In genomic region chr6:453152-453551, GRCh38 we compare ENCODE assay signal across 11 cellular contexts.
A peak's percentile ranks its signal among the peaks of the same experiment; 100 is the strongest.
DNase-seq lines count a peak whose midpoint lies in the region; ATAC-seq and TF ChIP-seq lines count a peak whose summit lies in the region.
"Had no signal": no experiment of that assay in that cellular context is flagged by ENCODE, and none has a peak within 500 bp of the region (broad histone marks: within the 10 kb centered on the region; RNA-seq: fewer than 3 reads in every experiment).

No MANE protein-coding gene starts in this region.

- no peak for TF ChIP-seq RAD21 in IMR-90 (IDR thresholded peaks at IDR 0.05; ENCODE audit: low read length)

- dilution Hi-C loops in IMR-90 (cut with HindIII; ENCODE audit: low sequenced_read_pairs, unreplicated experiment) = no loop called here

- no peak overlapping the region for H2BK120ac ChIP-seq in IMR-90 (ENCODE audit: low read depth, low read length)

- no peaks in the 10 kb centered on the region for H3K79me1 ChIP-seq in IMR-90 (ENCODE audit: low read depth in 1 of 2, low read length in 2 of 2)

- TF ChIP-seq CTCF in IMR-90 (conservative IDR thresholded peaks at IDR 0.05; ENCODE audit: low read depth, low read length) = no peak

- no peak overlapping the region for H2BK15ac ChIP-seq in IMR-90 (ENCODE audit: low read depth, low read length)

- H4K5ac ChIP-seq in IMR-90 (ENCODE audit: low read depth, low read length) = no peak overlapping the region

- H3K4me1 ChIP-seq in IMR-90 (ENCODE audit: control insufficient read depth, insufficient read depth, low read length) (no peaks in the 10 kb centered on the region), right cardiac atrium (ENCODE audit: control insufficient read depth, insufficient read depth, low read length) (no peaks in the 10 kb centered on the region)
- H3K4me1 ChIP-seq: thyroid gland had no signal

- no peak overlapping the region for H3K4ac ChIP-seq in IMR-90 (ENCODE audit: low read depth, low read length)

- no TSS peak for BruUV-seq in IMR-90 (replicated peaks; lab: Mats Ljungman, UMichigan)

- H2AK9ac ChIP-seq in IMR-90 (replicated peaks; ENCODE audit: low read depth, low read length, poor library complexity) = no peak overlapping the region

- no peak overlapping the region for H2AFZ ChIP-seq in IMR-90 (replicated peaks; ENCODE audit: low read length, poor library complexity)

- no peak overlapping the region for H3K56ac ChIP-seq in IMR-90 (ENCODE audit: extremely low read depth, insufficient read depth, low read length)

- H4K91ac ChIP-seq in IMR-90 (ENCODE audit: insufficient read depth, low read depth, low read length) = no peak overlapping the region

- H3K27ac ChIP-seq in IMR-90 (ENCODE audit: insufficient read depth, low read length) (no peak overlapping the region), right cardiac atrium (ENCODE audit: low read length) (no peak overlapping the region)
- H3K27ac ChIP-seq: thyroid gland had no signal

- no peak overlapping the region for H2BK20ac ChIP-seq in IMR-90 (ENCODE audit: low read depth, low read length)

- H3K27me3 ChIP-seq in IMR-90 (ENCODE audit: control insufficient read depth, insufficient read depth, low read length) = peaks cover 6% of the 10 kb centered on the region
- no peaks in the 10 kb centered on the region for H3K27me3 ChIP-seq in right cardiac atrium (ENCODE audit: control insufficient read depth, insufficient read depth)
- H3K27me3 ChIP-seq: thyroid gland had no signal

- CTCF ChIA-PET in IMR-90 (lab: Yijun Ruan, JAX) = no interaction called here

- H3K36me3 Mint-ChIP-seq in stimulated activated memory B cell treated with anti-CD40 and anti-IgM and Interleukin-4, amounts not matched to agents 10 μg/mL and 1 μg/mL and 100 μg/mL, for 72 hours = no peaks in the 10 kb centered on the region

- peaks cover 2% of the 10 kb centered on the region for H3K9me3 Mint-ChIP-seq in stimulated activated memory B cell treated with anti-CD40 and anti-IgM and Interleukin-4, amounts not matched to agents 10 μg/mL and 1 μg/mL and 100 μg/mL, for 72 hours

- peaks cover 11% of the 10 kb centered on the region for H3K27me3 Mint-ChIP-seq in stimulated activated memory B cell treated with anti-CD40 and anti-IgM and Interleukin-4, amounts not matched to agents 10 μg/mL and 1 μg/mL and 100 μg/mL, for 72 hours

- intact Hi-C loops in IMR-90 (cut with micrococcal nuclease) (no loop called here), right cardiac atrium (cut with DNase I) (no loop called here)

- peaks cover 23% of the 10 kb centered on the region for H3K4me1 Mint-ChIP-seq in stimulated activated memory B cell treated with anti-CD40 and anti-IgM and Interleukin-4, amounts not matched to agents 10 μg/mL and 1 μg/mL and 100 μg/mL, for 72 hours
- H3K4me1 Mint-ChIP-seq: neural crest cell had no signal

- no peak overlapping the region for H3K14ac ChIP-seq in IMR-90 (replicated peaks; ENCODE audit: low read depth, low read length)

- no peaks in the 10 kb centered on the region for H3K36me3 ChIP-seq in IMR-90 (ENCODE audit: control insufficient read depth, insufficient read depth, low read length)
- H3K36me3 ChIP-seq: thyroid gland had no signal

- H3K9ac ChIP-seq in IMR-90 (ENCODE audit: low read depth, low read length) = no peak overlapping the region

- ATAC-seq in IMR-90 (ENCODE audit: low read depth) (peak; percentile 58), right cardiac atrium (peak; percentile 71 to 82)
- ATAC-seq in stimulated activated memory B cell treated with anti-CD40 and anti-IgM and Interleukin-4, amounts not matched to agents 10 μg/mL and 1 μg/mL and 100 μg/mL, for 72 hours = no peak

- no peak overlapping the region for H3K18ac ChIP-seq in IMR-90 (ENCODE audit: low read depth, low read length)

- 52% methylated on average over 6 of the region's 13 CpGs; no CpG with 5 or more reads in 1 of the 2 experiments for WGBS in IMR-90 (ENCODE audit: extremely low coverage in 2 of 2, insufficient read length in 1 of 2), 2 experiments
- 57% methylated on average over 13 of the region's 13 CpGs for WGBS in right cardiac atrium

- no peak overlapping the region for H4K8ac ChIP-seq in IMR-90 (ENCODE audit: low read depth in 2 of 2, low read length in 2 of 2)

- H3K4me3 Mint-ChIP-seq in stimulated activated memory B cell treated with anti-CD40 and anti-IgM and Interleukin-4, amounts not matched to agents 10 μg/mL and 1 μg/mL and 100 μg/mL, for 72 hours = no peak overlapping the region
- H3K4me3 Mint-ChIP-seq: neural crest cell had no signal

- TF ChIP-seq POLR2A in IMR-90 (IDR thresholded peaks at IDR 0.05; ENCODE audit: low read depth, low read length) = no peak

- POLR2A ChIA-PET in IMR-90 (lab: Charles Lee; ENCODE audit: unreplicated experiment) = no interaction called here

- no peak for DNase-seq in IMR-90
- DNase-seq in amygdala (lab: John Stamatoyannopoulos, UW) = peak in 54 of 56 donors; percentile 9 to 87 (median 66)
- peak; percentile 79 to 86 (median 80) for DNase-seq in right cardiac atrium
- DNase-seq in skeletal muscle cell (ENCODE audit: low read depth) = peak; percentile 17
- DNase-seq in activated naive CD4-positive, alpha-beta T cell treated with anti-CD3 and anti-CD28 coated beads, Interleukin-2, amount 50 U/mL, for 16 hours = no peak
- DNase-seq in NCI-H187 (lab: John Stamatoyannopoulos, UW) = no peak
- DNase-seq in activated T-cell treated with anti-CD3 and anti-CD28 coated beads, Interleukin-2, amount 50 U/mL, for 1 hour = no peak
- DNase-seq: activated gamma-delta T cell treated with Interleukin-2 at 50 U/mL for 16 hours had no signal

- no peaks in the 10 kb centered on the region for H4K20me1 ChIP-seq in IMR-90 (ENCODE audit: insufficient read depth, low read length)

- H3K9me3 ChIP-seq in IMR-90 (ENCODE audit: control insufficient read depth, insufficient read depth, low read length) (peaks cover 2% of the 10 kb centered on the region; the same call in 1 of the 2 replicates), right cardiac atrium (ENCODE audit: control insufficient read depth, low read length) (no peaks in the 10 kb centered on the region)
- H3K9me3 ChIP-seq: thyroid gland had no signal

- no peak overlapping the region for H3K4me3 ChIP-seq in IMR-90 (ENCODE audit: insufficient read depth, low read depth, low read length)
- no peak overlapping the region for H3K4me3 ChIP-seq in right cardiac atrium (ENCODE audit: low read length)
- H3K4me3 ChIP-seq in skeletal muscle cell (ENCODE audit: low read depth, low read length) = no peak overlapping the region
- H3K4me3 ChIP-seq: thyroid gland had no signal

- H3K27ac Mint-ChIP-seq in stimulated activated memory B cell treated with anti-CD40 and anti-IgM and Interleukin-4, amounts not matched to agents 10 μg/mL and 1 μg/mL and 100 μg/mL, for 72 hours = no peak overlapping the region

- no peak overlapping the region for H2BK5ac ChIP-seq in IMR-90 (ENCODE audit: low read depth, low read length, poor library complexity, severe bottlenecking)

- no peak overlapping the region for H3K23ac ChIP-seq in IMR-90 (ENCODE audit: low read depth, low read length)

- in situ Hi-C loops in IMR-90 (cut with MboI; ENCODE audit: low sequenced_read_pairs) = no loop called here

- no peak overlapping the region for H3K4me2 ChIP-seq in IMR-90 (ENCODE audit: low read depth, low read length)

- no peaks in the 10 kb centered on the region for H3K9me1 ChIP-seq in IMR-90 (ENCODE audit: insufficient read depth, low read length)

- no peak overlapping the region for H2AK5ac ChIP-seq in IMR-90 (ENCODE audit: low read depth, low read length)

TF ChIP-seq in IMR-90, 13 proteins besides CTCF, POLR2A, EP300 and RAD21:
- no peak for TF ChIP-seq FOS (IDR thresholded peaks at IDR 0.05; ENCODE audit: low read depth, low read length)

Comparison
In these comparisons a context has a peak if more than half of its experiments do, and no peak if none do; other contexts are left out.
1. DNase-seq: peak in amygdala (54 of 56), right cardiac atrium (3 of 3) and skeletal muscle cell (single experiment); none in IMR-90 (single experiment), activated naive CD4-positive, alpha-beta T cell treated with anti-CD3 and anti-CD28 coated beads, Interleukin-2, amount 50 U/mL, for 16 hours (single experiment), NCI-H187 (0 of 2) and activated T-cell treated with anti-CD3 and anti-CD28 coated beads, Interleukin-2, amount 50 U/mL, for 1 hour (single experiment).